8 cellular contexts compared by ENCODE assay signal in genomic region chr5:95620870-95621838, GRCh38. TPM values are rescaled to one million over a fixed set of nuclear protein-coding genes. Genes with fewer than 3 reads are reported as not detected.
DNase-seq lines count a peak whose midpoint lies in the region; ATAC-seq, FAIRE-seq and TF ChIP-seq lines count a peak whose summit lies in the region.

No MANE protein-coding gene starts in this region.

- H3K4me2 ChIP-seq in astrocyte (ENCODE audit: low read length) = peak overlapping the region; percentile 93

- H3K4me1 ChIP-seq in BE2C = no peaks in the 10 kb centered on the region; the same call in 1 of the 2 replicates
- H3K4me1 ChIP-seq in astrocyte (ENCODE audit: insufficient read depth, low read length) = peaks cover 19% of the 10 kb centered on the region

- H3K27me3 ChIP-seq in BE2C (no peaks in the 10 kb centered on the region), astrocyte (ENCODE audit: insufficient read depth, low read length) (peaks cover 4% of the 10 kb centered on the region)

- H3K36me3 ChIP-seq in BE2C (no peaks in the 10 kb centered on the region), astrocyte (ENCODE audit: insufficient read depth, low read length) (no peaks in the 10 kb centered on the region)

- H3K4me3 Mint-ChIP-seq in astrocyte (ENCODE audit: unreplicated experiment) = peak overlapping the region; percentile 78

- H3K4me3 ChIP-seq in BE2C (ENCODE audit: low read depth, low read length) (peak overlapping the region; percentile 51), astrocyte (ENCODE audit: insufficient read depth, low read depth, low read length) (peak overlapping the region; percentile 64)

- FAIRE-seq in astrocyte (lab: Jason Lieb, UNC) (no peak), RCC 7860 (lab: Jason Lieb, UNC) (no peak)

- peaks cover 3% of the 10 kb centered on the region for H3K36me3 Mint-ChIP-seq in astrocyte (ENCODE audit: low read depth, unreplicated experiment)

- H3K9me3 ChIP-seq in BE2C = no peaks in the 10 kb centered on the region
- H3K9me3 ChIP-seq in astrocyte (ENCODE audit: insufficient read depth, low read depth, low read length) = no peaks in the 10 kb centered on the region

- peak; percentile 4; the same call in 1 of the 2 replicates for TF ChIP-seq CTCF in BE2C (IDR thresholded peaks at IDR 0.05; ENCODE audit: low read depth, low read length)
- TF ChIP-seq CTCF in astrocyte (IDR thresholded peaks at IDR 0.05; ENCODE audit: insufficient read depth, low read depth, low read length) = no peak

- peaks cover 4% of the 10 kb centered on the region for H3K4me1 Mint-ChIP-seq in astrocyte (ENCODE audit: low read depth, unreplicated experiment)

- peak overlapping the region; percentile 96 for H2AFZ ChIP-seq in astrocyte (ENCODE audit: low read depth, low read length)

- peak overlapping the region; percentile 9 for H3K27ac Mint-ChIP-seq in astrocyte (ENCODE audit: unreplicated experiment)

- H3K9me3 Mint-ChIP-seq in astrocyte (ENCODE audit: unreplicated experiment) = peaks cover 4% of the 10 kb centered on the region

- peak; percentile 42 for ATAC-seq in GM19043 (IDR thresholded peaks at IDR 0.05; ENCODE audit: low read depth, unreplicated experiment)
- peak; percentile 47 for ATAC-seq in HG03354 (IDR thresholded peaks at IDR 0.05; ENCODE audit: poor library complexity, severe bottlenecking, unreplicated experiment)

- no peak overlapping the region for H3K27ac ChIP-seq in astrocyte (ENCODE audit: low read depth, low read length)

- peak overlapping the region; percentile 28 for H3K9ac ChIP-seq in astrocyte (ENCODE audit: low read length)

- no peaks in the 10 kb centered on the region for H3K79me2 ChIP-seq in astrocyte (ENCODE audit: insufficient read depth, low read length)

- H4K20me1 ChIP-seq in astrocyte (ENCODE audit: insufficient read depth, low read length) = no peaks in the 10 kb centered on the region

- DNase-seq in BE2C (peak; percentile 67), SW480 (ENCODE audit: low spot score) (peak; percentile 22), astrocyte (ENCODE audit: low read depth) (no peak), iris pigment epithelial cell (ENCODE audit: low read depth) (peak; percentile 40), RCC 7860 (ENCODE audit: low spot score) (no peak)
- peak; percentile 22 to 24 for DNase-seq in stimulated activated CD4-positive, alpha-beta T cell treated with anti-CD3 and anti-CD28 coated beads, Interleukin-15, amount 100 ng/mL, for 48 hours (ENCODE audit: low read depth in 2 of 2)

- peaks cover 45% of the 10 kb centered on the region for H3K27me3 Mint-ChIP-seq in astrocyte (ENCODE audit: low read depth, unreplicated experiment)

RNA-seq across cellular contexts. Expression of gene GPR150, which starts 1.3 kb away (rescaled TPM):
- 0.85 TPM for polyA plus RNA-seq in BE2C (2012; ENCODE audit: insufficient read depth, insufficient read length, low read depth)
- 0.14 TPM in 1 of 2 replicates, not detected in the other for total RNA-seq in astrocyte

RNA-seq across cellular contexts. Expression of gene RFESD, which starts 25.4 kb away (rescaled TPM):
- polyA plus RNA-seq in BE2C (2012; ENCODE audit: insufficient read depth, insufficient read length, low read depth) = 1.4 TPM
- 0.87 and 2.2 TPM in 2 replicates for total RNA-seq in astrocyte

Comparison
In these comparisons a context has a peak if more than half of its experiments do, and no peak if none do; other contexts are left out.
1. DNase-seq: peak in BE2C (single experiment), SW480 (single experiment), iris pigment epithelial cell (single experiment) and stimulated activated CD4-positive, alpha-beta T cell treated with anti-CD3 and anti-CD28 coated beads, Interleukin-15, amount 100 ng/mL, for 48 hours (2 of 2); none in astrocyte (single experiment) and RCC 7860 (single experiment).